ENCODE assay signal across 8 cellular contexts in the genomic region with DNA sequence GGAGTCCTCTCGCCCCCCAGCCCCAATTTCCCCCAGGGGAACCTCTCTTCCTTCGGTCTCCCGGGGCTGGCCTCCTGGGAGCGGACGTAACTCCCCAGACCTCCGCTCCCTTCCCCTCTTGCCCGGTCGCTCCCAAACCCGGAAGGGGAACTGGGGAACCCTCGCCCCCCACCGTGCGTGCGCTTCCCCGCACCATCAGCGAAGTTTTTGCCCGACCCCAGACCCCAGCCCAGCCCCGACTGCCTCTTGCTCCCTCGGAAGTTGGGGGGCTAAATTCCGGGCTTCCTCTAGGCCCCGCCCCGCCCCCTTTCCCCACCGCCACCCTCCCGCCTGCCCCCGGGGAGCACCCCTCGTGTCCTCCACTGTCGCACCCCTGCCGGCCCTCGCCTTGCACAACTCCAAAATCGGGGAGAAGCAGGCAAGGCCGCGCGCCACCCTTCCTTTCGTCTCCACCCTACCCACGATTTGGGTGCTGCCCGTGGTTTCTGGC. TPM values are rescaled to one million over a fixed set of nuclear protein-coding genes. Genes with fewer than 3 reads are reported as not detected.
DNase-seq lines count a peak whose midpoint lies in the region; ATAC-seq and TF ChIP-seq lines count a peak whose summit lies in the region.

No MANE protein-coding gene starts in this region.

- H2AFZ ChIP-seq in Loucy (ENCODE audit: low read length) (peak overlapping the region; percentile 93), osteoblast (ENCODE audit: low read length) (peak overlapping the region; percentile 84)

- no peaks in the 10 kb centered on the region for H3F3A ChIP-seq in Loucy (ENCODE audit: low read depth)

- peaks cover 15% of the 10 kb centered on the region for H3K36me3 Mint-ChIP-seq in activated T-helper 1 cell treated with anti-CD3 and anti-CD28 coated beads, Interleukin-12 subunit alpha, Interleukin-12 subunit beta, Interleukin-2, Interleukin-4 antibody, amounts not matched to agents 30 ng/mL and 10 ng/mL and 1 ng/mL, durations not matched to agents 14 hours and 24 hours and 36 hours (ENCODE audit: low read depth)

- no peaks in the 10 kb centered on the region for H3K9me2 ChIP-seq in Loucy (replicated peaks; ENCODE audit: low read depth, low read length)

- ATAC-seq in HG03097 (IDR thresholded peaks at IDR 0.05; ENCODE audit: low FRiP score, unreplicated experiment) = no peak

- H4K20me1 ChIP-seq in Loucy (ENCODE audit: insufficient read depth, low read length, poor library complexity, severe bottlenecking) = peaks cover 45% of the 10 kb centered on the region
- H4K20me1 ChIP-seq in osteoblast (ENCODE audit: insufficient read depth, low read length) = peaks cover 22% of the 10 kb centered on the region

- DNase-seq in SIG-M5 treated with dmso at 0.1 percent for 504 hours (lab: John Stamatoyannopoulos, UW; ENCODE audit: unreplicated experiment) (peak; percentile 56), SIG-M5 (lab: John Stamatoyannopoulos, UW) (no peak), fibroblast of the aortic adventitia (ENCODE audit: low read depth) (peak; percentile 38), osteoblast (ENCODE audit: insufficient read length, low spot score, missing footprints) (peak; percentile 95), NCI-H1436 (lab: John Stamatoyannopoulos, UW) (no peak)
- DNase-seq in activated T-helper 1 cell treated with anti-CD3 and anti-CD28 coated beads, Interleukin-12 subunit alpha, Interleukin-12 subunit beta, Interleukin-2, Interleukin-4 antibody, amounts not matched to agents 30 ng/mL and 10 ng/mL and 1 ng/mL, durations not matched to agents 14 hours and 24 hours and 36 hours (ENCODE audit: low spot score) = peak; percentile 28

- H3K9me3 Mint-ChIP-seq in activated T-helper 1 cell treated with anti-CD3 and anti-CD28 coated beads, Interleukin-12 subunit alpha, Interleukin-12 subunit beta, Interleukin-2, Interleukin-4 antibody, amounts not matched to agents 30 ng/mL and 10 ng/mL and 1 ng/mL, durations not matched to agents 14 hours and 24 hours and 36 hours = no peaks in the 10 kb centered on the region

- H3K4me2 ChIP-seq in Loucy (ENCODE audit: low read depth, low read length, poor library complexity, severe bottlenecking) (peak overlapping the region; percentile 97), osteoblast (ENCODE audit: insufficient read depth, low read length) (peak overlapping the region; percentile 79)

- peak overlapping the region; percentile 93 for H3K9ac ChIP-seq in Loucy (ENCODE audit: low read depth, low read length, poor library complexity, severe bottlenecking)

- peak overlapping the region; percentile 94 for H3K27ac Mint-ChIP-seq in activated T-helper 1 cell treated with anti-CD3 and anti-CD28 coated beads, Interleukin-12 subunit alpha, Interleukin-12 subunit beta, Interleukin-2, Interleukin-4 antibody, amounts not matched to agents 30 ng/mL and 10 ng/mL and 1 ng/mL, durations not matched to agents 14 hours and 24 hours and 36 hours

- H3K4me3 Mint-ChIP-seq in activated T-helper 1 cell treated with anti-CD3 and anti-CD28 coated beads, Interleukin-12 subunit alpha, Interleukin-12 subunit beta, Interleukin-2, Interleukin-4 antibody, amounts not matched to agents 30 ng/mL and 10 ng/mL and 1 ng/mL, durations not matched to agents 14 hours and 24 hours and 36 hours = peak overlapping the region; percentile 98

- H3K4me1 ChIP-seq in Loucy (ENCODE audit: insufficient read depth, low read length, poor library complexity, severe bottlenecking) (peaks cover 7% of the 10 kb centered on the region), osteoblast (ENCODE audit: insufficient read depth, low read length) (no peaks in the 10 kb centered on the region)

- peaks cover 10% of the 10 kb centered on the region for H3K27me3 Mint-ChIP-seq in activated T-helper 1 cell treated with anti-CD3 and anti-CD28 coated beads, Interleukin-12 subunit alpha, Interleukin-12 subunit beta, Interleukin-2, Interleukin-4 antibody, amounts not matched to agents 30 ng/mL and 10 ng/mL and 1 ng/mL, durations not matched to agents 14 hours and 24 hours and 36 hours (ENCODE audit: insufficient read depth)

- H3K4me3 ChIP-seq in Loucy (ENCODE audit: low read length, poor library complexity, severe bottlenecking) (peak overlapping the region; percentile 95), fibroblast of the aortic adventitia (ENCODE audit: low read depth, low read length) (peak overlapping the region; percentile 85), osteoblast (ENCODE audit: insufficient read depth, low read length) (peak overlapping the region; percentile 90)

- H3K27ac ChIP-seq in osteoblast (ENCODE audit: low read depth, low read length) = peak overlapping the region; percentile 98

- peaks cover 25% of the 10 kb centered on the region; the same call in 1 of the 2 replicates for H3K36me3 ChIP-seq in Loucy (ENCODE audit: insufficient read depth, low read length)
- H3K36me3 ChIP-seq in osteoblast (ENCODE audit: insufficient read depth, low read length) = peaks cover 26% of the 10 kb centered on the region

- peaks cover 10% of the 10 kb centered on the region for H3K4me1 Mint-ChIP-seq in activated T-helper 1 cell treated with anti-CD3 and anti-CD28 coated beads, Interleukin-12 subunit alpha, Interleukin-12 subunit beta, Interleukin-2, Interleukin-4 antibody, amounts not matched to agents 30 ng/mL and 10 ng/mL and 1 ng/mL, durations not matched to agents 14 hours and 24 hours and 36 hours (ENCODE audit: low read depth)

- H3K27me3 ChIP-seq in Loucy (ENCODE audit: insufficient read depth, low read length, poor library complexity, severe bottlenecking) (no peaks in the 10 kb centered on the region), osteoblast (ENCODE audit: insufficient read depth, low read length) (peaks cover 2% of the 10 kb centered on the region)

- peaks cover 38% of the 10 kb centered on the region for H3K79me2 ChIP-seq in Loucy (ENCODE audit: insufficient read depth, low read length)
- peaks cover 46% of the 10 kb centered on the region for H3K79me2 ChIP-seq in osteoblast (ENCODE audit: insufficient read depth, low read length)

- intact Hi-C loops in activated T-helper 1 cell treated with anti-CD3 and anti-CD28 coated beads, Interleukin-12 subunit alpha, Interleukin-12 subunit beta, Interleukin-2, Interleukin-4 antibody, amounts not matched to agents 30 ng/mL and 10 ng/mL and 1 ng/mL, durations not matched to agents 14 hours and 24 hours and 36 hours (cut with micrococcal nuclease) = loop anchor here (1.0 to 10.0 kb wide), 14 partner anchors 18 to 574 kb away; partner anchors contain the start of genes ACTL6B, AGFG2, FBXO24 and LRCH4

- H3K9me3 ChIP-seq in Loucy (ENCODE audit: insufficient read depth, low read depth, low read length) = no peaks in the 10 kb centered on the region
- no peaks in the 10 kb centered on the region for H3K9me3 ChIP-seq in osteoblast (ENCODE audit: low read depth, low read length)

- TF ChIP-seq CTCF in Loucy (conservative IDR thresholded peaks at IDR 0.05; ENCODE audit: low read length) (no peak), fibroblast of the aortic adventitia (IDR thresholded peaks at IDR 0.05; ENCODE audit: insufficient read depth, low read length) (no peak), osteoblast (IDR thresholded peaks at IDR 0.05; ENCODE audit: extremely low read depth, low read depth, low read length) (no peak)

RNA-seq across cellular contexts. Expression of gene GNB2, which starts 0.4 kb away (rescaled TPM):
- 218 and 221 TPM in 2 replicates for total RNA-seq in activated T-helper 1 cell treated with anti-CD3 and anti-CD28 coated beads, Interleukin-12 subunit alpha, Interleukin-12 subunit beta, Interleukin-2, Interleukin-4 antibody, amounts not matched to agents 30 ng/mL and 10 ng/mL and 1 ng/mL, durations not matched to agents 14 hours and 24 hours and 36 hours
- total RNA-seq in fibroblast of the aortic adventitia (ENCODE audit: low replicate concordance) = 38.5 and 89.1 TPM in 2 replicates
- 72.7 and 84.6 TPM in 2 replicates for total RNA-seq in osteoblast

RNA-seq across cellular contexts. Expression of gene ACTL6B, which starts 17.7 kb away (rescaled TPM):
- not detected in 2 replicates for total RNA-seq in activated T-helper 1 cell treated with anti-CD3 and anti-CD28 coated beads, Interleukin-12 subunit alpha, Interleukin-12 subunit beta, Interleukin-2, Interleukin-4 antibody, amounts not matched to agents 30 ng/mL and 10 ng/mL and 1 ng/mL, durations not matched to agents 14 hours and 24 hours and 36 hours
- not detected in 2 replicates for total RNA-seq in fibroblast of the aortic adventitia (ENCODE audit: low replicate concordance)
- not detected in 2 replicates for total RNA-seq in osteoblast

RNA-seq across cellular contexts. Expression of gene GIGYF1, which starts 20.1 kb away (rescaled TPM):
- 49.1 and 53.8 TPM in 2 replicates for total RNA-seq in activated T-helper 1 cell treated with anti-CD3 and anti-CD28 coated beads, Interleukin-12 subunit alpha, Interleukin-12 subunit beta, Interleukin-2, Interleukin-4 antibody, amounts not matched to agents 30 ng/mL and 10 ng/mL and 1 ng/mL, durations not matched to agents 14 hours and 24 hours and 36 hours
- total RNA-seq in fibroblast of the aortic adventitia (ENCODE audit: low replicate concordance) (20.7 and 39.1 TPM in 2 replicates), osteoblast (28.9 and 29.3 TPM in 2 replicates)

RNA-seq across cellular contexts. Expression of gene POP7, which starts 31.9 kb away (rescaled TPM):
- 82.7 and 84.4 TPM in 2 replicates for total RNA-seq in activated T-helper 1 cell treated with anti-CD3 and anti-CD28 coated beads, Interleukin-12 subunit alpha, Interleukin-12 subunit beta, Interleukin-2, Interleukin-4 antibody, amounts not matched to agents 30 ng/mL and 10 ng/mL and 1 ng/mL, durations not matched to agents 14 hours and 24 hours and 36 hours
- total RNA-seq in fibroblast of the aortic adventitia (ENCODE audit: low replicate concordance) = 17.8 and 32.4 TPM in 2 replicates
- total RNA-seq in osteoblast = 25.7 and 27.1 TPM in 2 replicates

RNA-seq across cellular contexts. Expression of gene TFR2, which starts 32.6 kb away (rescaled TPM):
- 13.8 and 15.0 TPM in 2 replicates for total RNA-seq in activated T-helper 1 cell treated with anti-CD3 and anti-CD28 coated beads, Interleukin-12 subunit alpha, Interleukin-12 subunit beta, Interleukin-2, Interleukin-4 antibody, amounts not matched to agents 30 ng/mL and 10 ng/mL and 1 ng/mL, durations not matched to agents 14 hours and 24 hours and 36 hours
- total RNA-seq in fibroblast of the aortic adventitia (ENCODE audit: low replicate concordance) = 0.08 and 1.2 TPM in 2 replicates
- total RNA-seq in osteoblast = under 0.01 and 0.29 TPM in 2 replicates

Comparison
In these comparisons a context has a peak if more than half of its experiments do, and no peak if none do; other contexts are left out.
1. DNase-seq: peak in SIG-M5 treated with dmso at 0.1 percent for 504 hours (single experiment), activated T-helper 1 cell treated with anti-CD3 and anti-CD28 coated beads, Interleukin-12 subunit alpha, Interleukin-12 subunit beta, Interleukin-2, Interleukin-4 antibody, amounts not matched to agents 30 ng/mL and 10 ng/mL and 1 ng/mL, durations not matched to agents 14 hours and 24 hours and 36 hours (single experiment), fibroblast of the aortic adventitia (single experiment) and osteoblast (single experiment); none in SIG-M5 (single experiment) and NCI-H1436 (single experiment).
2. Peak in every context shown above with its lines, with median percentiles within 50 percentile points of each other: H3K4me3 ChIP-seq.